In the genomic region with DNA sequence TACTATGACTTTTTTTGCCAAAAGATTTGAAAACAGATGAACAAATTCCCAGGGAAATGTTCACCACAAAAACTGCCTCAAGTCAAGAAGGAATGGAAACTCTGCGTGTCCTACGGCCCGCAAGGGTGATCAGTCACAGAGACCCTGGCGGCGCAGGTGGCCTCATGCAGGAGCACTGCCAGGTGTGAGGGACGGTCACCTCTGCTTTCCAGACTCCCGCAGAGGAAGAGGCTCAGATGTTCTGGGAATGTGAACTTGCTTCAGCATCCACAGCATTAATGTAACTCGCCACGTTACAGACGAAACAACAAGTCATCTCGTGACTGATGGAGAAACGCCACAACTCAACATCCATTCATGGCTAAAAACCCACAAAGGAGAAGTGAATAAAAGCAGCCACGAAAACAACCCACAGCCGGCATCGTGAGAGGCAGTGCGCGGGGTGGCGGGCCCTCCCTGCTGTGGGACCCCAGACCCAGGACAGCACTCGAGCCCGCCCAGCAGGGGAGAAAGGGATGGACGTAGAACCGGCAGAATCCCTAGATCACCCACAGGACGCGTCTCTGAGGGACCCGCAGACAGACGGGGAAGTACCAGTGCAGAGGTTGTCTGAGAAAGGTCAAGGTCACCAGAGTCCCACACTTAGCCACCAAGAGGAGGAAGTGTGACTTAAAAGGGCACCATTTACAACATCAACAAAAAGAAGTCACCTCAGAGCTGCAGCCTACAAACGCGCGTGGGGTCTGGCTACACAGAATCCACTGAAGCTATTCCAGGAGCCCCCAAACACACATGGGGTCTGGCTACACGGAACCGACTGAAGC, we compare ENCODE assay signal across 1 cellular context.
TF ChIP-seq lines count a peak whose summit lies in the region.

No MANE protein-coding gene starts in this region.

TF ChIP-seq in WTC11, 78 proteins besides CTCF, POLR2A, EP300 and RAD21 (continued from another document):
- no peak for TF ChIP-seq TCF7 (CRISPR knock-in tag; IDR thresholded peaks at IDR 0.05; ENCODE audit: low read depth)
